Comparison of ENCODE assay signal across 21 cellular contexts in genomic region chrX:96244955-96245354, GRCh38.
A peak's percentile ranks its signal among the peaks of the same experiment; 100 is the strongest.
DNase-seq lines count a peak whose midpoint lies in the region; ATAC-seq and TF ChIP-seq lines count a peak whose summit lies in the region.
"Had no signal": no experiment of that assay in that cellular context is flagged by ENCODE, and none has a peak within 500 bp of the region (broad histone marks: within the 10 kb centered on the region; RNA-seq: fewer than 3 reads in every experiment).

No MANE protein-coding gene starts in this region.

- in situ Hi-C loops in SK-MEL-5 (cut with HindIII; ENCODE audit: low pct_unique_long_range_greater_than_20kb, low sequenced_read_pairs): no loop called here

- DNase-seq in left ventricle myocardium inferior (no peak), left cardiac atrium (no peak), SK-MEL-5 (ENCODE audit: low read depth, low spot score) (peak; percentile 90), left kidney (ENCODE audit: low read depth, low spot score) (peak; percentile 10), GM03348 (ENCODE audit: low spot score) (no peak), prostate gland (ENCODE audit: low spot score) (no peak)
- DNase-seq: BE2C; Caco-2; CD4-positive, CD25-positive, alpha-beta regulatory T cell; GF-D8; GM23248; NCI-H146; NCI-H2029 treated with DMSO at 0.1 percent for 48 hours; NCI-H748 treated with DMSO at 0.1 percent for 48 hours; NK-92 treated with Interleukin-12 subunit alpha and Interleukin-12 subunit beta, amount 100 ng/mL, for 24 hours; SIG-M5 had no signal

- ATAC-seq in left cardiac atrium: no peak
- no peak for ATAC-seq in GM21737 (IDR thresholded peaks at IDR 0.05; ENCODE audit: unreplicated experiment)
- ATAC-seq: GM12878, HCT116 had no signal

- no peaks in the 10 kb centered on the region for H3K9me3 ChIP-seq in left ventricle myocardium inferior (replicated peaks)
- H3K9me3 ChIP-seq in skeletal muscle tissue (ENCODE audit: control insufficient read depth in 3 of 3, low read length in 3 of 3): no peaks in the 10 kb centered on the region
- H3K9me3 ChIP-seq in prostate gland: no peaks in the 10 kb centered on the region
- H3K9me3 ChIP-seq: BE2C, Caco-2 had no signal

- H3K36me3 ChIP-seq in left ventricle myocardium inferior: no peaks in the 10 kb centered on the region
- H3K36me3 ChIP-seq in skeletal muscle tissue (ENCODE audit: control insufficient read depth in 3 of 3, insufficient read depth in 3 of 3, low read length in 3 of 3): no peaks in the 10 kb centered on the region
- no peaks in the 10 kb centered on the region for H3K36me3 ChIP-seq in prostate gland
- H3K36me3 ChIP-seq: BE2C had no signal

- intact Hi-C loops in left ventricle myocardium inferior (cut with micrococcal nuclease): no loop called here
- intact Hi-C loops in left cardiac atrium (cut with DNase I): no loop called here
- intact Hi-C loops in prostate gland (cut with DNase I): no loop called here

- H3K4me1 ChIP-seq in left ventricle myocardium inferior (no peaks in the 10 kb centered on the region), skeletal muscle tissue (ENCODE audit: control insufficient read depth in 3 of 3, insufficient read depth in 3 of 3, low read length in 3 of 3) (no peaks in the 10 kb centered on the region), prostate gland (replicated peaks) (no peaks in the 10 kb centered on the region)
- H3K4me1 ChIP-seq: BE2C, Caco-2 had no signal

- no peak overlapping the region for H3K4me3 ChIP-seq in left ventricle myocardium inferior
- H3K4me3 ChIP-seq in skeletal muscle tissue (ENCODE audit: low read length in 3 of 3): no peak overlapping the region
- no peak overlapping the region for H3K4me3 ChIP-seq in prostate gland
- H3K4me3 ChIP-seq: GM12878, GM23248 had no signal

- 3% methylated on average over 3 of the region's 3 CpGs for WGBS in prostate gland

- H3K27ac ChIP-seq in left ventricle myocardium inferior (replicated peaks): peak overlapping the region; percentile 23
- peak overlapping the region; percentile 3 for H3K27ac ChIP-seq in skeletal muscle tissue (ENCODE audit: low read depth, low read length)
- no peak overlapping the region for H3K27ac ChIP-seq in prostate gland
- H3K27ac ChIP-seq: GM23248, KMS-11 had no signal

- H3K27me3 ChIP-seq in left ventricle myocardium inferior (ENCODE audit: low read depth) (no peaks in the 10 kb centered on the region), skeletal muscle tissue (ENCODE audit: control insufficient read depth in 3 of 3, insufficient read depth in 3 of 3, low read length in 3 of 3) (no peaks in the 10 kb centered on the region), prostate gland (replicated peaks; ENCODE audit: insufficient read depth) (no peaks in the 10 kb centered on the region)
- H3K27me3 ChIP-seq: BE2C had no signal

- no peak for TF ChIP-seq POLR2A in prostate gland (IDR thresholded peaks at IDR 0.05)

- TF ChIP-seq CTCF in left ventricle myocardium inferior (IDR thresholded peaks at IDR 0.05; ENCODE audit: borderline replicate concordance): no peak
- no peak for TF ChIP-seq CTCF in prostate gland (IDR thresholded peaks at IDR 0.05)

- no peak overlapping the region for H3K9ac ChIP-seq in skeletal muscle tissue (ENCODE audit: low read depth in 1 of 3, low read length in 3 of 3)
- H3K9ac ChIP-seq: GM23248, KMS-11 had no signal

Comparison
In these comparisons a context has a peak if more than half of its experiments do, and no peak if none do; other contexts are left out.
1. DNase-seq: peak in SK-MEL-5 (single experiment) and left kidney (single experiment); none in left ventricle myocardium inferior (single experiment), left cardiac atrium (single experiment), GM03348 (single experiment) and prostate gland (single experiment).
2. H3K27ac ChIP-seq: peak in left ventricle myocardium inferior (single experiment) and skeletal muscle tissue (single experiment); none in prostate gland (0 of 2).